In the genomic region with DNA sequence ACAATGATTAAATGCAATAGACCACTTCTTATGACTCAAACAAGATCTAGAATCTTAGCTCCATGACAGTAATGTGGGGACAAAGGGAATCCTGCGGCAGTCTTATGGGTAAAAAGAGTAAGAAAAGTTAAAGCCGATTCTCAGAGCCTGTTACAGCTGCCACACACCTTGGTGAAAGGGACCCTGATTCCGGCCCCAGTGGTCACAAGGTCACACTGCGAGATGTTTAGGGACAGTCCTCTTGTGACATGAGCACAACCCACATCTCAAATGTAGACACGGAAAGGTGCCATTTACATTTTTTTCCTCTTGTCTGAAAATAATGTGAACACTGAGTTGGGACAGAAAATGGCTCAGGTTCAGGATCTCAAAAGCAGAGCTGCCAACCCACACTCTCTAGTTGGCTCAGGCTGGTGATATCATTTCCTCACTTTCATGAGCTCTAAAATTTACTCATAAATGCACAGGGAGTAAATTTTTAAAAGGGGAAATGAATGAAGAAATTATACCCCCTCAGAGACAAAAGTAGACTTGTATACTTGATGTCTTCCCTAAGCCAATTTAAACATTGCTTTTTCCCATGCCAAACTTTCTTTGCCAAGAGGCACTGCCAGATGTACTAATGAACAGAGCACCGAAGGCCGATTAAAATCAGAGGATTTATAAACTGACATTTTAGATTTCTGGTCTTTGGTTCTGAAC, we compare ENCODE assay signal across 20 cellular contexts.
A peak's percentile ranks its signal among the peaks of the same experiment; 100 is the strongest.
DNase-seq lines count a peak whose midpoint lies in the region; ATAC-seq and TF ChIP-seq lines count a peak whose summit lies in the region.
"Had no signal": no experiment of that assay in that cellular context is flagged by ENCODE, and none has a peak within 500 bp of the region (broad histone marks: within the 10 kb centered on the region; RNA-seq: fewer than 3 reads in every experiment).

No MANE protein-coding gene starts in this region.

- no peaks in the 10 kb centered on the region for H3K9me3 ChIP-seq in ascending aorta
- H3K9me3 ChIP-seq in right lobe of liver: no peaks in the 10 kb centered on the region
- H3K9me3 ChIP-seq: HAP-1, sigmoid colon had no signal

- H3K4me3 ChIP-seq in ascending aorta: no peak overlapping the region
- H3K4me3 ChIP-seq in right lobe of liver: no peak overlapping the region
- H3K4me3 ChIP-seq: coronary artery, HAP-1, sigmoid colon had no signal

- H3K27me3 ChIP-seq in ascending aorta: no peaks in the 10 kb centered on the region
- H3K27me3 ChIP-seq in right lobe of liver: no peaks in the 10 kb centered on the region
- H3K27me3 ChIP-seq: sigmoid colon had no signal

- H3K27ac ChIP-seq in ascending aorta (peak overlapping the region; percentile 57 to 70), right lobe of liver (no peak overlapping the region)
- H3K27ac ChIP-seq: KMS-11, sigmoid colon had no signal

- peaks cover 0 to 39% of the 10 kb centered on the region in 2 donors for H3K4me1 ChIP-seq in ascending aorta
- peaks cover 0 to 21% (median 3%) of the 10 kb centered on the region in 4 donors for H3K4me1 ChIP-seq in right lobe of liver
- H3K4me1 ChIP-seq: HAP-1 had no signal

- TF ChIP-seq POLR2A in right lobe of liver (IDR thresholded peaks at IDR 0.05): no peak

- TF ChIP-seq CTCF in ascending aorta (IDR thresholded peaks at IDR 0.05) (no peak), right lobe of liver (IDR thresholded peaks at IDR 0.05) (no peak)

- ATAC-seq in right lobe of liver (peak; percentile 78 to 87 (median 84)), HG02588 (IDR thresholded peaks at IDR 0.05; ENCODE audit: unreplicated experiment) (no peak), GM21367 (IDR thresholded peaks at IDR 0.05; ENCODE audit: unreplicated experiment) (no peak), HG02973 (IDR thresholded peaks at IDR 0.05; ENCODE audit: unreplicated experiment) (no peak)

- 36% methylated on average over 5 of the region's 7 CpGs for WGBS in right lobe of liver (ENCODE audit: insufficient coverage, low coverage, low lambda C conversion rate, missing lambda C conversion rate)

- intact Hi-C loops in ascending aorta (cut with DNase I): loop anchor here (5.0 kb wide), 1 partner anchor 97 kb away; no protein-coding TSS in a partner anchor
- intact Hi-C loops in right lobe of liver (cut with DNase I): no loop called here

- DNase-seq in Ammon's horn (ENCODE audit: low spot score) (peak; percentile 33), NCI-H226 (peak; percentile 11), ascending aorta (ENCODE audit: low spot score in 2 of 2) (no peak), right lobe of liver (peak in 1 of 3 donors; percentile 54), OCI-M2 (lab: John Stamatoyannopoulos, UW; ENCODE audit: unreplicated experiment) (no peak)
- DNase-seq: activated CD4-positive, alpha-beta memory T cell treated with anti-CD3 and anti-CD28 coated beads for 36 hours; activated naive CD4-positive, alpha-beta T cell treated with anti-CD3 and anti-CD28 coated beads for 36 hours; activated T-cell treated with anti-CD3 and anti-CD28 coated beads, Interleukin-2, amount 50 U/mL, for 1 hour; CD8-positive, alpha-beta memory T cell; NCI-H1436 treated with DMSO at 0.1 percent for 48 hours; NK-92 treated with Interleukin-12 subunit alpha and Interleukin-12 subunit beta, amount 100 ng/mL, for 24 hours; SHP77 treated with DMSO at 0.1 percent for 48 hours; sigmoid colon; stimulated activated CD4-positive, alpha-beta T cell treated with anti-CD3 and anti-CD28 coated beads, Interleukin-2, amount 100 ng/mL, for 24 hours had no signal

- H3K36me3 ChIP-seq in ascending aorta (peaks cover 0 to 3% of the 10 kb centered on the region in 2 donors), right lobe of liver (no peaks in the 10 kb centered on the region)
- H3K36me3 ChIP-seq: HAP-1 had no signal

Comparison
In these comparisons a context has a peak if more than half of its experiments do, and no peak if none do; other contexts are left out.
1. DNase-seq: peak in Ammon's horn (single experiment) and NCI-H226 (single experiment); none in ascending aorta (0 of 2) and OCI-M2 (single experiment).
2. H3K27ac ChIP-seq: peak in ascending aorta (2 of 2); none in right lobe of liver (0 of 3).
3. ATAC-seq: peak in right lobe of liver (4 of 4); none in HG02588 (single experiment), GM21367 (single experiment) and HG02973 (single experiment).